ENCODE assay signal across 1 cellular context in genomic region chr19:49118565-49119410, GRCh38.
A peak's percentile ranks its signal among the peaks of the same experiment; 100 is the strongest.
TF ChIP-seq lines count a peak whose summit lies in the region.

Gene C19orf73 (minus strand): TSS chr19:49119143. CDS start chr19:49119022, 121 bp downstream.

TF ChIP-seq in HepG2, 621 proteins besides CTCF, POLR2A, EP300 and RAD21 (continued from another document and continues in another):
- TF ChIP-seq ZNF124 (CRISPR knock-in tag; IDR thresholded peaks at IDR 0.05) (peak; percentile 34; the same call in 1 of the 2 replicates), ZNF775 (CRISPR knock-in tag; IDR thresholded peaks at IDR 0.05; ENCODE audit: borderline replicate concordance) (no peak), ZNF275 (CRISPR knock-in tag; IDR thresholded peaks at IDR 0.05; ENCODE audit: borderline replicate concordance) (peak; percentile 68), EHMT2 (IDR thresholded peaks at IDR 0.05; ENCODE audit: borderline replicate concordance, low read depth, low read length) (no peak), HMGA1 (CRISPR knock-in tag; conservative IDR thresholded peaks at IDR 0.05) (no peak), HNRNPL (IDR thresholded peaks at IDR 0.05; ENCODE audit: low read depth, low read length) (0 out of 2 replicates have a peak, but pooled peaks have one; percentile 49), MYPOP (CRISPR knock-in tag; IDR thresholded peaks at IDR 0.05) (peak; percentile 90), TMF1 (CRISPR knock-in tag; IDR thresholded peaks at IDR 0.05; ENCODE audit: low read depth) (no peak), FIP1L1 (IDR thresholded peaks at IDR 0.05; ENCODE audit: borderline replicate concordance, insufficient read depth, low read depth, low read length) (no peak), HMG20A (CRISPR knock-in tag; IDR thresholded peaks at IDR 0.05; ENCODE audit: borderline replicate concordance) (no peak), ZFP90 (CRISPR knock-in tag; IDR thresholded peaks at IDR 0.05; ENCODE audit: borderline replicate concordance) (peak; percentile 89; the same call in 1 of the 2 replicates), THYN1 (CRISPR knock-in tag; IDR thresholded peaks at IDR 0.05; ENCODE audit: borderline replicate concordance, low read depth) (no peak), AHR (CRISPR knock-in tag; IDR thresholded peaks at IDR 0.05) (peak; percentile 68; the same call in 1 of the 2 replicates), CREB3 (CRISPR knock-in tag; IDR thresholded peaks at IDR 0.05) (no peak; the same call in 1 of the 2 replicates), ZNF224 (CRISPR knock-in tag; IDR thresholded peaks at IDR 0.05) (0 out of 2 replicates have a peak, but pooled peaks have one; percentile 29), MAFK (conservative IDR thresholded peaks at IDR 0.05 in 1 of 2, IDR thresholded peaks at IDR 0.05 in 1 of 2; ENCODE audit: low read length in 2 of 2) (no peak), XRCC5 (optimal IDR thresholded peaks at IDR 0.05; ENCODE audit: low read length) (peak; percentile 17), RARG (CRISPR knock-in tag; IDR thresholded peaks at IDR 0.05; ENCODE audit: low read depth) (no peak), IKZF5 (CRISPR knock-in tag; IDR thresholded peaks at IDR 0.05) (peak; percentile 65; the same call in 1 of the 2 replicates), CHD4 (IDR thresholded peaks at IDR 0.05; ENCODE audit: borderline replicate concordance, low read length) (no peak), ZKSCAN1 (IDR thresholded peaks at IDR 0.05; ENCODE audit: low read length) (no peak), PATZ1 (CRISPR knock-in tag; IDR thresholded peaks at IDR 0.05) (no peak), NPAS2 (CRISPR knock-in tag; IDR thresholded peaks at IDR 0.05; ENCODE audit: borderline replicate concordance) (no peak), ZNF329 (CRISPR knock-in tag; IDR thresholded peaks at IDR 0.05; ENCODE audit: low read depth) (no peak), YY1 (IDR thresholded peaks at IDR 0.05; ENCODE audit: insufficient read depth, insufficient replicate concordance, low read depth, low read length) (no peak), ZBTB7B (CRISPR knock-in tag; IDR thresholded peaks at IDR 0.05) (peak; percentile 69; the same call in 1 of the 2 replicates), ZNF451 (CRISPR knock-in tag; IDR thresholded peaks at IDR 0.05) (0 out of 2 replicates have a peak, but pooled peaks have one; percentile 37), HIC2 (CRISPR knock-in tag; IDR thresholded peaks at IDR 0.05; ENCODE audit: low read depth) (no peak), IRX3 (CRISPR knock-in tag; IDR thresholded peaks at IDR 0.05; ENCODE audit: borderline replicate concordance, low read depth) (0 out of 2 replicates have a peak, but pooled peaks have one; percentile 25), ARID3A (IDR thresholded peaks at IDR 0.05; ENCODE audit: low read depth, low read length) (no peak), ZSCAN30 (CRISPR knock-in tag; IDR thresholded peaks at IDR 0.05) (no peak), MEIS2 (CRISPR knock-in tag; IDR thresholded peaks at IDR 0.05) (peak; percentile 88; the same call in 1 of the 2 replicates), MIXL1 (CRISPR knock-in tag; IDR thresholded peaks at IDR 0.05) (no peak), ZNF550 (CRISPR knock-in tag; IDR thresholded peaks at IDR 0.05; ENCODE audit: borderline replicate concordance) (peak; percentile 16; the same call in 1 of the 2 replicates), MXI1 (IDR thresholded peaks at IDR 0.05; ENCODE audit: borderline replicate concordance, low read depth, low read length) (peak; percentile 26; the same call in 1 of the 3 replicates), GLMP (CRISPR knock-in tag; IDR thresholded peaks at IDR 0.05; ENCODE audit: borderline replicate concordance) (no peak), ZNF501 (CRISPR knock-in tag; IDR thresholded peaks at IDR 0.05) (peak; percentile 72; the same call in 1 of the 2 replicates), ZNF282 (IDR thresholded peaks at IDR 0.05; ENCODE audit: partially characterized antibody) (no peak), AHDC1 (CRISPR knock-in tag; IDR thresholded peaks at IDR 0.05; ENCODE audit: borderline replicate concordance) (no peak; the same call in 1 of the 2 replicates), SMYD3 (CRISPR knock-in tag; IDR thresholded peaks at IDR 0.05) (no peak), ZFYVE20 (CRISPR knock-in tag; IDR thresholded peaks at IDR 0.05; ENCODE audit: borderline replicate concordance, low read depth) (no peak), ZBTB20 (CRISPR knock-in tag; IDR thresholded peaks at IDR 0.05; ENCODE audit: borderline replicate concordance, low read depth) (peak; percentile 52; the same call in 1 of the 2 replicates), MAZ (IDR thresholded peaks at IDR 0.05; ENCODE audit: borderline replicate concordance, low read depth, low read length) (peak; percentile 29), MAZ (CRISPR knock-in tag; IDR thresholded peaks at IDR 0.05; ENCODE audit: low read depth) (peak; percentile 77; the same call in 1 of the 2 replicates)
